In the genomic region with DNA sequence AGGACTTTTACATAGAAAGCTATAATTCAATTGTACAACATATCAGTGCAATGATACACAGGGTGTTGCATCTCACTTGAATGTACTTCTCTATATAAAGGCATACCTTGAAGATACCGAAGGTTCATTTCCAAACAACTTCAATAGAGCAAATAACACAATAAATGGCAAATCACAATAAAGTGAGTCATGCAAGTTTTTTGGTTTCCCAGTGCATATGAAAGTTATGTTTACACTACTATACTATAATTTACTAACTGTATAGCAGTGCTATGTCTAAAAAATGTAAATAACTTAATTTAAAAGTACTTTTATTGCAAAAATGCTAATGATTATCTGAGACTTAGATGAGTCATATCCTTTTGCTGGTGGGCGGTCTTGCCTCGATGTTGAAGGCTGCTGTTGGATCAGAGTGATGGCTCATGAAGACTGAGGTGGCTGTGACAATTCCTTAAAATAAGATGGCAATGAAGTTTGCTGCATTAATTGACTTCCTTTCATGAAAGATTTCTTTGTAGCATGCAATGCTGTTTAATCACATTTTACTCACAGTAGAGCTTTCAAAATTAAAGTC, we compare ENCODE assay signal across 22 cellular contexts.
A peak's percentile ranks its signal among the peaks of the same experiment; 100 is the strongest.
DNase-seq lines count a peak whose midpoint lies in the region; ATAC-seq, FAIRE-seq and TF ChIP-seq lines count a peak whose summit lies in the region.
"Had no signal": no experiment of that assay in that cellular context is flagged by ENCODE, and none has a peak within 500 bp of the region (broad histone marks: within the 10 kb centered on the region; RNA-seq: fewer than 3 reads in every experiment).

No MANE protein-coding gene starts in this region.

- no peak overlapping the region for H3K27ac Mint-ChIP-seq in activated CD4-positive, alpha-beta T cell treated with anti-CD3 and anti-CD28 coated beads for 36 hours
- H3K27ac Mint-ChIP-seq in stimulated activated memory B cell treated with anti-CD40 and anti-IgM and Interleukin-4, amounts not matched to agents 10 μg/mL and 1 μg/mL and 100 μg/mL, for 72 hours, result no peak overlapping the region
- H3K27ac Mint-ChIP-seq: CD8-positive, alpha-beta T cell; H9 had no signal

- no peak for FAIRE-seq in bronchial epithelial cell (lab: Jason Lieb, UNC)
- FAIRE-seq: A204.1, D721Med, G401.6 had no signal

- CTCF ChIA-PET in activated CD4-positive, alpha-beta T cell treated with anti-CD3 and anti-CD28 coated beads for 36 hours (lab: Charles Lee), result interaction anchor here (1.0 to 1.5 kb wide), 2 partner anchors 34 to 97 kb away, joined by 3 to 4 read pairs; no protein-coding TSS in a partner anchor

- no peaks in the 10 kb centered on the region for H3K9me3 Mint-ChIP-seq in activated CD4-positive, alpha-beta T cell treated with anti-CD3 and anti-CD28 coated beads for 36 hours (ENCODE audit: low read depth)
- H3K9me3 Mint-ChIP-seq in stimulated activated memory B cell treated with anti-CD40 and anti-IgM and Interleukin-4, amounts not matched to agents 10 μg/mL and 1 μg/mL and 100 μg/mL, for 72 hours, result no peaks in the 10 kb centered on the region
- H3K9me3 Mint-ChIP-seq: CD8-positive, alpha-beta T cell; H9 had no signal

- POLR2A ChIA-PET in activated CD4-positive, alpha-beta T cell treated with anti-CD3 and anti-CD28 coated beads for 36 hours (lab: Charles Lee), result no interaction called here

- no peak for ATAC-seq in activated CD4-positive, alpha-beta T cell treated with anti-CD3 and anti-CD28 coated beads for 36 hours
- no peak for ATAC-seq in stimulated activated memory B cell treated with anti-CD40 and anti-IgM and Interleukin-4, amounts not matched to agents 10 μg/mL and 1 μg/mL and 100 μg/mL, for 72 hours
- ATAC-seq: CD8-positive, alpha-beta T cell had no signal

- peak; percentile 70 for DNase-seq in EH (ENCODE audit: low read depth)
- peak; percentile 21 for DNase-seq in M059J (ENCODE audit: low read depth)
- DNase-seq in bronchial epithelial cell (ENCODE audit: low read depth), result peak; percentile 17
- peak in 28 of 42 donors; percentile 4 to 80 (median 44) for DNase-seq in head of caudate nucleus
- DNase-seq in NCI-H1930 (lab: John Stamatoyannopoulos, UW), result no peak
- no peak for DNase-seq in activated CD4-positive, alpha-beta T cell treated with anti-CD3 and anti-CD28 coated beads for 36 hours
- DNase-seq in Kasumi-1 (lab: John Stamatoyannopoulos, UW), result no peak
- DNase-seq: CD8-positive, alpha-beta T cell; DMS79; H9; KBM-7; MV-4-11; NCI-H1417; NCI-H187; NCI-H226; NCI-H524; NCI-H82 had no signal

- H3K4me3 Mint-ChIP-seq in activated CD4-positive, alpha-beta T cell treated with anti-CD3 and anti-CD28 coated beads for 36 hours, result no peak overlapping the region
- no peak overlapping the region for H3K4me3 Mint-ChIP-seq in stimulated activated memory B cell treated with anti-CD40 and anti-IgM and Interleukin-4, amounts not matched to agents 10 μg/mL and 1 μg/mL and 100 μg/mL, for 72 hours
- H3K4me3 Mint-ChIP-seq: CD8-positive, alpha-beta T cell; H9 had no signal

- no peaks in the 10 kb centered on the region for H3K27me3 ChIP-seq in bronchial epithelial cell (ENCODE audit: control insufficient read depth, insufficient read depth, low read length)
- H3K27me3 ChIP-seq: BLaER1 had no signal

- no peaks in the 10 kb centered on the region for H3K36me3 ChIP-seq in bronchial epithelial cell (ENCODE audit: control insufficient read depth, insufficient read depth, low read length)

- intact Hi-C loops in head of caudate nucleus (cut with DNase I), result no loop called here
- intact Hi-C loops in activated CD4-positive, alpha-beta T cell treated with anti-CD3 and anti-CD28 coated beads for 36 hours (cut with DNase I, micrococcal nuclease), result no loop called here

- peaks cover 17% of the 10 kb centered on the region for H3K36me3 Mint-ChIP-seq in activated CD4-positive, alpha-beta T cell treated with anti-CD3 and anti-CD28 coated beads for 36 hours (ENCODE audit: low read depth)
- peaks cover 35% of the 10 kb centered on the region for H3K36me3 Mint-ChIP-seq in stimulated activated memory B cell treated with anti-CD40 and anti-IgM and Interleukin-4, amounts not matched to agents 10 μg/mL and 1 μg/mL and 100 μg/mL, for 72 hours

- H3K4me1 Mint-ChIP-seq in activated CD4-positive, alpha-beta T cell treated with anti-CD3 and anti-CD28 coated beads for 36 hours, result no peaks in the 10 kb centered on the region
- no peaks in the 10 kb centered on the region for H3K4me1 Mint-ChIP-seq in stimulated activated memory B cell treated with anti-CD40 and anti-IgM and Interleukin-4, amounts not matched to agents 10 μg/mL and 1 μg/mL and 100 μg/mL, for 72 hours

- TF ChIP-seq CTCF in bronchial epithelial cell (IDR thresholded peaks at IDR 0.05; ENCODE audit: insufficient read depth, low read length, severe bottlenecking), result no peak

- H3K27me3 Mint-ChIP-seq in activated CD4-positive, alpha-beta T cell treated with anti-CD3 and anti-CD28 coated beads for 36 hours, result no peaks in the 10 kb centered on the region
- no peaks in the 10 kb centered on the region for H3K27me3 Mint-ChIP-seq in stimulated activated memory B cell treated with anti-CD40 and anti-IgM and Interleukin-4, amounts not matched to agents 10 μg/mL and 1 μg/mL and 100 μg/mL, for 72 hours

- H3K4me3 ChIP-seq in bronchial epithelial cell (ENCODE audit: low read depth, low read length), result no peak overlapping the region
- H3K4me3 ChIP-seq: BLaER1 had no signal

Comparison
In these comparisons a context has a peak if more than half of its experiments do, and no peak if none do; other contexts are left out.
1. DNase-seq: peak in EH (single experiment), M059J (single experiment), bronchial epithelial cell (single experiment) and head of caudate nucleus (28 of 42); none in NCI-H1930 (0 of 2), activated CD4-positive, alpha-beta T cell treated with anti-CD3 and anti-CD28 coated beads for 36 hours (single experiment) and Kasumi-1 (0 of 2).